In genomic region chr2:148221926-148222325, GRCh38 we compare ENCODE assay signal across 8 cellular contexts.
"Had no signal": no experiment of that assay in that cellular context is flagged by ENCODE, and none has a peak within 500 bp of the region (broad histone marks: within the 10 kb centered on the region; RNA-seq: fewer than 3 reads in every experiment).

No MANE protein-coding gene starts in this region.

- H3K27ac ChIP-seq: GM23248, KMS-11 had no signal

- FAIRE-seq: HTR-8/SVneo had no signal

- H3K9ac ChIP-seq: GM23248, KMS-11 had no signal

- H2AFZ ChIP-seq: GM23248 had no signal

- H3K9me3 ChIP-seq: HAP-1 had no signal

- DNase-seq: GM23248, GOT3, H7, HFFc6, IMR-90 had no signal

- H3K4me1 ChIP-seq: HAP-1 had no signal

- H3K4me3 ChIP-seq: GM23248, HAP-1 had no signal

- H3K4me3 Mint-ChIP-seq: HFFc6 had no signal

- H3K27ac Mint-ChIP-seq: HFFc6 had no signal

- H3K36me3 ChIP-seq: HAP-1 had no signal

- H3K4me2 ChIP-seq: KMS-11 had no signal
